In genomic region chr9:124835026-124835501, GRCh38 we compare ENCODE assay signal across 8 cellular contexts. TPM values are rescaled to one million over a fixed set of nuclear protein-coding genes. Genes with fewer than 3 reads are reported as not detected.
DNase-seq lines count a peak whose midpoint lies in the region; ATAC-seq and TF ChIP-seq lines count a peak whose summit lies in the region.
"Had no signal": no experiment of that assay in that cellular context is flagged by ENCODE, and none has a peak within 500 bp of the region (broad histone marks: within the 10 kb centered on the region; RNA-seq: fewer than 3 reads in every experiment).

No MANE protein-coding gene starts in this region.

- H3K36me3 Mint-ChIP-seq in T-cell: no peaks in the 10 kb centered on the region
- H3K36me3 Mint-ChIP-seq: memory B cell had no signal

- TF ChIP-seq POLR2A in suprapubic skin (IDR thresholded peaks at IDR 0.05): no peak

- no peak for TF ChIP-seq EP300 in suprapubic skin (IDR thresholded peaks at IDR 0.05)

- H3K4me3 ChIP-seq in left lung (no peak overlapping the region), suprapubic skin (no peak overlapping the region)

- DNase-seq in EL (peak; percentile 70), SK-MEL-5 (ENCODE audit: low read depth, low spot score) (peak; percentile 77), left lung (peak in 1 of 2 donors; percentile 47), suprapubic skin (ENCODE audit: low spot score in 2 of 2) (no peak), T-cell (no peak)

- H3K36me3 ChIP-seq in left lung (no peaks in the 10 kb centered on the region), suprapubic skin (no peaks in the 10 kb centered on the region)

- TF ChIP-seq CTCF in left lung (IDR thresholded peaks at IDR 0.05): no peak
- TF ChIP-seq CTCF in suprapubic skin (IDR thresholded peaks at IDR 0.05): no peak

- POLR2A ChIA-PET in T-cell (lab: Charles Lee): no interaction called here

- H3K9me3 ChIP-seq in left lung (no peaks in the 10 kb centered on the region), suprapubic skin (no peaks in the 10 kb centered on the region)

- H3K4me1 Mint-ChIP-seq in T-cell: no peaks in the 10 kb centered on the region
- H3K4me1 Mint-ChIP-seq: memory B cell had no signal

- H3K9me3 Mint-ChIP-seq in T-cell: no peaks in the 10 kb centered on the region
- H3K9me3 Mint-ChIP-seq: memory B cell; T-helper 1 cell treated with Interleukin-12 subunit alpha and Interleukin-12 subunit beta and Interleukin-4 antibody, amounts not matched to agents 30 μg/mL and 1 μg/mL, for 36 hours had no signal

- no peak overlapping the region for H3K27ac Mint-ChIP-seq in T-cell
- H3K27ac Mint-ChIP-seq: memory B cell; T-helper 1 cell treated with Interleukin-12 subunit alpha and Interleukin-12 subunit beta and Interleukin-4 antibody, amounts not matched to agents 30 μg/mL and 1 μg/mL, for 36 hours had no signal

- in situ Hi-C loops in SK-MEL-5 (cut with HindIII; ENCODE audit: low pct_unique_long_range_greater_than_20kb, low sequenced_read_pairs): no loop called here

- no peak overlapping the region for H3K4me3 Mint-ChIP-seq in T-cell
- H3K4me3 Mint-ChIP-seq: memory B cell; T-helper 1 cell treated with Interleukin-12 subunit alpha and Interleukin-12 subunit beta and Interleukin-4 antibody, amounts not matched to agents 30 μg/mL and 1 μg/mL, for 36 hours had no signal

- H3K27me3 ChIP-seq in left lung: peaks cover 0 to 14% of the 10 kb centered on the region in 2 donors
- H3K27me3 ChIP-seq in suprapubic skin: no peaks in the 10 kb centered on the region

- CTCF ChIA-PET in T-cell (lab: Charles Lee): interaction anchor here (0.6 to 0.7 kb wide), 2 partner anchors 11 to 312 kb away, joined by 3 to 4 read pairs; no protein-coding TSS in a partner anchor

- WGBS in suprapubic skin: 72% methylated on average over 6 of the region's 13 CpGs

- H3K27ac ChIP-seq in left lung (no peak overlapping the region), suprapubic skin (no peak overlapping the region)

- H3K27me3 Mint-ChIP-seq in T-cell: peaks cover 28 to 31% of the 10 kb centered on the region in 2 donors

- intact Hi-C loops in left lung (cut with DNase I): no loop called here

- ATAC-seq in left lung (peak; percentile 37), GM21786 (IDR thresholded peaks at IDR 0.05; ENCODE audit: unreplicated experiment) (no peak), T-cell (replicated peaks in 1 of 4) (no peak)

- H3K4me1 ChIP-seq in left lung: peaks cover 4 to 26% of the 10 kb centered on the region in 2 donors
- peaks cover 28% of the 10 kb centered on the region for H3K4me1 ChIP-seq in suprapubic skin

RNA-seq across cellular contexts. Expression of gene WDR38, which starts 18.2 kb away (rescaled TPM):
- not detected in 2 replicates for total RNA-seq in SK-MEL-5 (2014; rRNA removed; shearing (Covaris generic))
- not detected in 2 replicates for polyA plus RNA-seq in SK-MEL-5 (2015; cell fraction: cytosol; rRNA removed)
- not detected in 2 replicates for polyA plus RNA-seq in SK-MEL-5 (2015; cell fraction: nucleus; rRNA removed)
- total RNA-seq in left lung: 1 to 10 TPM in 1 of 2 donors, not detected in 1; 3.6 TPM
- not detected for total RNA-seq in suprapubic skin
- not detected for total RNA-seq in T-cell

RNA-seq across cellular contexts. Expression of gene RPL35, which starts 26.7 kb away (rescaled TPM):
- 2,870 and 3,852 TPM in 2 replicates for total RNA-seq in SK-MEL-5 (2014; rRNA removed; shearing (Covaris generic))
- 2,353 and 3,749 TPM in 2 replicates for polyA plus RNA-seq in SK-MEL-5 (2015; cell fraction: cytosol; rRNA removed)
- polyA plus RNA-seq in SK-MEL-5 (2015; cell fraction: nucleus; rRNA removed): 255 and 365 TPM in 2 replicates
- total RNA-seq in left lung (1,000 to 10,000 TPM in 1 of 2 donors, 100 to 1,000 TPM in 1; 986 to 1,164 TPM), suprapubic skin (1,000 to 10,000 TPM; 1,001 to 2,050 (median 1,799) TPM), T-cell (1,000 to 10,000 TPM; 1,564 to 1,845 (median 1,785) TPM)

RNA-seq across cellular contexts. Expression of gene ARPC5L, which starts 26.9 kb away (rescaled TPM):
- 28.1 and 30.3 TPM in 2 replicates for total RNA-seq in SK-MEL-5 (2014; rRNA removed; shearing (Covaris generic))
- 60.0 and 63.7 TPM in 2 replicates for polyA plus RNA-seq in SK-MEL-5 (2015; cell fraction: cytosol; rRNA removed)
- polyA plus RNA-seq in SK-MEL-5 (2015; cell fraction: nucleus; rRNA removed): 37.5 and 42.0 TPM in 2 replicates
- total RNA-seq in left lung: 10 to 100 TPM; 51.5 to 53.6 TPM
- 10 to 100 TPM; 16.9 to 52.4 (median 33.0) TPM for total RNA-seq in suprapubic skin
- 10 to 100 TPM; 29.1 to 55.3 (median 35.9) TPM for total RNA-seq in T-cell

RNA-seq across cellular contexts. Expression of gene OLFML2A, which starts 58.1 kb away (rescaled TPM):
- 0.51 and 0.90 TPM in 2 replicates for total RNA-seq in SK-MEL-5 (2014; rRNA removed; shearing (Covaris generic))
- polyA plus RNA-seq in SK-MEL-5 (2015; cell fraction: cytosol; rRNA removed): 2.1 and 3.2 TPM in 2 replicates
- 0.77 and 1.2 TPM in 2 replicates for polyA plus RNA-seq in SK-MEL-5 (2015; cell fraction: nucleus; rRNA removed)
- 10 to 100 TPM; 10.5 to 10.8 TPM for total RNA-seq in left lung
- total RNA-seq in suprapubic skin: 10 to 100 TPM; 14.6 to 36.8 (median 18.9) TPM
- under 1 TPM in 3 of 5 donors, not detected in 2; 0.07 to 0.18 (median 0.13) TPM for total RNA-seq in T-cell

Comparison
In these comparisons a context has a peak if more than half of its experiments do, and no peak if none do; other contexts are left out.
1. DNase-seq: peak in EL (single experiment) and SK-MEL-5 (single experiment); none in suprapubic skin (0 of 2) and T-cell (0 of 34).